Comparison of ENCODE assay signal across 19 cellular contexts in genomic region chr2:149314687-149315086, GRCh38. TPM values are rescaled to one million over a fixed set of nuclear protein-coding genes. Genes with fewer than 3 reads are reported as not detected.
A peak's percentile ranks its signal among the peaks of the same experiment; 100 is the strongest.
DNase-seq lines count a peak whose midpoint lies in the region; ATAC-seq and TF ChIP-seq lines count a peak whose summit lies in the region.
"Had no signal": no experiment of that assay in that cellular context is flagged by ENCODE, and none has a peak within 500 bp of the region (broad histone marks: within the 10 kb centered on the region; RNA-seq: fewer than 3 reads in every experiment).

No MANE protein-coding gene starts in this region.

- H3K14ac ChIP-seq in H9 (ENCODE audit: insufficient read depth, low read length), result no peak overlapping the region

- intact Hi-C loops in heart left ventricle (cut with DNase I), result loop anchor here in 3 of 10 donors (5.0 to 10.0 kb wide), 2 partner anchors 290 to 297 kb away; no protein-coding TSS in a partner anchor

- H3K4me1 Mint-ChIP-seq in H9, result peaks cover 21 to 25% of the 10 kb centered on the region in 2 experiments
- peaks cover 41% of the 10 kb centered on the region for H3K4me1 Mint-ChIP-seq in progenitor cell of endocrine pancreas (ENCODE audit: low read depth)

- ATAC-seq in heart left ventricle (no peak), HG02763 (IDR thresholded peaks at IDR 0.05; ENCODE audit: unreplicated experiment) (no peak)
- ATAC-seq: GM12878, Right ventricle myocardium inferior had no signal

- H3K9me3 Mint-ChIP-seq in H9 (peaks cover 0 to 3% of the 10 kb centered on the region in 2 experiments; a peak in 1 of 5 replicates), progenitor cell of endocrine pancreas (ENCODE audit: low read depth) (peaks cover 3% of the 10 kb centered on the region)

- H2AFZ ChIP-seq in H9 (ENCODE audit: low read length), result no peak overlapping the region

- no peaks in the 10 kb centered on the region for H3K36me3 Mint-ChIP-seq in H9 (ENCODE audit: insufficient read depth in 1 of 3, low read depth in 3 of 3)
- no peaks in the 10 kb centered on the region for H3K36me3 Mint-ChIP-seq in progenitor cell of endocrine pancreas (ENCODE audit: insufficient read depth)

- H3K9me3 ChIP-seq in H9 (ENCODE audit: control insufficient read depth, low read depth, low read length), result no peaks in the 10 kb centered on the region
- no peaks in the 10 kb centered on the region for H3K9me3 ChIP-seq in heart left ventricle
- H3K9me3 ChIP-seq: Peyer's patch had no signal

- H3K56ac ChIP-seq in H9 (ENCODE audit: insufficient read length, low read depth, low read length), result no peak overlapping the region

- no peak overlapping the region for H2BK15ac ChIP-seq in H9 (ENCODE audit: low read depth, low read length)

- no peak overlapping the region for H3T11ph ChIP-seq in H9 (ENCODE audit: low read length)

- H2AK5ac ChIP-seq in H9 (ENCODE audit: insufficient read length, low read length), result no peak overlapping the region

- H3K79me2 ChIP-seq in H9 (ENCODE audit: insufficient read depth, low read length), result no peaks in the 10 kb centered on the region

- H2BK120ac ChIP-seq in H9 (ENCODE audit: low read depth, low read length, poor library complexity, severe bottlenecking), result no peak overlapping the region

- no peak overlapping the region for H3K4ac ChIP-seq in H9 (ENCODE audit: low read depth, low read length)

- no peak overlapping the region for H2BK12ac ChIP-seq in H9 (ENCODE audit: insufficient read length, low read depth, low read length)

- H3K36me3 ChIP-seq in heart left ventricle, result no peaks in the 10 kb centered on the region
- H3K36me3 ChIP-seq: Peyer's patch had no signal

- no peaks in the 10 kb centered on the region for H3K4me1 ChIP-seq in H9 (ENCODE audit: insufficient read depth, low read length)
- H3K4me1 ChIP-seq in heart left ventricle, result no peaks in the 10 kb centered on the region
- H3K4me1 ChIP-seq: Peyer's patch had no signal

- H3K4me3 Mint-ChIP-seq in H9 (no peak overlapping the region), progenitor cell of endocrine pancreas (ENCODE audit: low read depth) (no peak overlapping the region)

- no peak overlapping the region for H2BK5ac ChIP-seq in H9 (ENCODE audit: insufficient read length, low read length)

- no peak overlapping the region for H3K18ac ChIP-seq in H9 (ENCODE audit: insufficient read length, low read depth, low read length)

- no peak overlapping the region for H4K5ac ChIP-seq in H9 (ENCODE audit: insufficient read length, low read depth, low read length)

- no peak overlapping the region for H3K4me3 ChIP-seq in heart left ventricle
- H3K4me3 ChIP-seq: GM12878, Peyer's patch had no signal

- no peak overlapping the region for H2BK20ac ChIP-seq in H9 (ENCODE audit: low read depth, low read length, poor library complexity, severe bottlenecking)

- H4K91ac ChIP-seq in H9 (ENCODE audit: insufficient read length, low read depth, low read length), result no peak overlapping the region

- H3K27ac ChIP-seq in H9 (ENCODE audit: insufficient read length, low read depth, low read length) (no peak overlapping the region), heart left ventricle (no peak overlapping the region)
- H3K27ac ChIP-seq: Peyer's patch had no signal

- H3K9ac ChIP-seq in H9 (ENCODE audit: extremely low read depth, insufficient read length, low read length), result no peak overlapping the region

- TF ChIP-seq CTCF in H9 (conservative IDR thresholded peaks at IDR 0.05) (peak; percentile 36; the same call in 2 of the 3 replicates), progenitor cell of endocrine pancreas (IDR thresholded peaks at IDR 0.05; ENCODE audit: unreplicated experiment) (peak; percentile 16), heart left ventricle (IDR thresholded peaks at IDR 0.05) (no peak)

- peak; percentile 47 for DNase-seq in H9
- DNase-seq in NCI-H345 treated with DMSO at 0.1 percent for 48 hours (lab: John Stamatoyannopoulos, UW; ENCODE audit: unreplicated experiment), result peak; percentile 53
- peak; percentile 38 for DNase-seq in iPS-NIHi11 (ENCODE audit: low spot score)
- no peak for DNase-seq in progenitor cell of endocrine pancreas (ENCODE audit: low spot score, unreplicated experiment)
- no peak for DNase-seq in heart left ventricle
- no peak for DNase-seq in nucleus accumbens (lab: John Stamatoyannopoulos, UW)
- DNase-seq: C1 segment of cervical spinal cord, DMS 273 treated with DMSO at 0.1 percent for 48 hours, GDM1, GOT3, NCI-H1048, NCI-H187, NCI-H2171 treated with DMSO at 0.1 percent for 48 hours, NCI-H510A, NCI-H82, Peyer's patch had no signal

- WGBS in H9 (ENCODE audit: extremely low coverage, insufficient read length, low lambda C conversion rate), result no CpG with 5 or more reads among the region's 1 CpG
- WGBS in heart left ventricle, 4 donors, result 31 to 50% (median 46%) methylated on average over 1 of the region's 1 CpG

- H3K27me3 Mint-ChIP-seq in H9 (ENCODE audit: low read depth), result no peaks in the 10 kb centered on the region; the same call in 1 of the 2 replicates
- no peaks in the 10 kb centered on the region for H3K27me3 Mint-ChIP-seq in progenitor cell of endocrine pancreas

- H3K27me3 ChIP-seq in H9 (ENCODE audit: insufficient read depth, low read length) (no peaks in the 10 kb centered on the region), heart left ventricle (peaks cover 0 to 20% (median 0%) of the 10 kb centered on the region in 9 donors)
- H3K27me3 ChIP-seq: Peyer's patch had no signal

- H4K8ac ChIP-seq in H9 (replicated peaks; ENCODE audit: insufficient read length, low read depth, low read length), result no peak overlapping the region

- H3K4me2 ChIP-seq in H9 (ENCODE audit: insufficient read depth, insufficient read length, low read length), result no peak overlapping the region

- H3K23ac ChIP-seq in H9 (ENCODE audit: insufficient read length, low read depth, low read length), result no peak overlapping the region

- H4K20me1 ChIP-seq in H9 (ENCODE audit: control insufficient read depth, insufficient read depth, insufficient read length), result no peaks in the 10 kb centered on the region

- no peaks in the 10 kb centered on the region for H3K79me1 ChIP-seq in H9 (ENCODE audit: insufficient read depth, low read depth, low read length, poor library complexity, severe bottlenecking)

- H3K27ac Mint-ChIP-seq in H9 (no peak overlapping the region), progenitor cell of endocrine pancreas (peak overlapping the region; percentile 37)

- no peaks in the 10 kb centered on the region for H3K23me2 ChIP-seq in H9 (ENCODE audit: insufficient read length, low read depth, low read length, poor library complexity, severe bottlenecking)

- no peak for TF ChIP-seq POLR2A in heart left ventricle (IDR thresholded peaks at IDR 0.05)

RNA-seq across cellular contexts. Expression of gene LYPD6, which starts 15.7 kb away (rescaled TPM):
- total RNA-seq in H9 (2021) (3.0 and 3.2 TPM in 2 replicates), progenitor cell of endocrine pancreas (30.1 and 30.5 TPM in 2 replicates), heart left ventricle (under 1 TPM in 8 of 9 donors, not detected in 1; 0.05 to 0.72 (median 0.17) TPM)
- under 1 TPM; 0.04 TPM for polyA plus RNA-seq in heart left ventricle
- total RNA-seq: GM12878 had no signal
- polyA plus RNA-seq: GM12878 had no signal

Comparison
In these comparisons a context has a peak if more than half of its experiments do, and no peak if none do; other contexts are left out.
1. DNase-seq: peak in H9 (single experiment), NCI-H345 treated with DMSO at 0.1 percent for 48 hours (single experiment) and iPS-NIHi11 (single experiment); none in progenitor cell of endocrine pancreas (single experiment), heart left ventricle (0 of 5) and nucleus accumbens (0 of 56).
2. CTCF ChIP-seq: peak in H9 (single experiment) and progenitor cell of endocrine pancreas (single experiment); none in heart left ventricle (0 of 12).